In genomic region chr19:58557253-58558065, GRCh38 we compare ENCODE assay signal across 8 cellular contexts. TPM values are rescaled to one million over a fixed set of nuclear protein-coding genes. Genes with fewer than 3 reads are reported as not detected.
A peak's percentile ranks its signal among the peaks of the same experiment; 100 is the strongest.
DNase-seq lines count a peak whose midpoint lies in the region; ATAC-seq and TF ChIP-seq lines count a peak whose summit lies in the region.

No MANE protein-coding gene starts in this region.

- H3K79me2 ChIP-seq in KMS-11 (ENCODE audit: insufficient read depth, low read depth): peaks cover 29% of the 10 kb centered on the region

- no peaks in the 10 kb centered on the region for H4K20me1 ChIP-seq in KMS-11 (ENCODE audit: insufficient read depth)

- H3K4me1 ChIP-seq in A673 (ENCODE audit: insufficient read depth, low read length, poor library complexity, severe bottlenecking): peaks cover 20% of the 10 kb centered on the region
- H3K4me1 ChIP-seq in KMS-11 (ENCODE audit: low read depth, poor library complexity, severe bottlenecking): peaks cover 45% of the 10 kb centered on the region
- H3K4me1 ChIP-seq in muscle layer of colon (ENCODE audit: insufficient read depth, low read length): peaks cover 58% of the 10 kb centered on the region

- no peaks in the 10 kb centered on the region for H3K9me3 ChIP-seq in A673 (ENCODE audit: low read depth, low read length, poor library complexity, severe bottlenecking)
- H3K9me3 ChIP-seq in muscle layer of colon (ENCODE audit: low read length): no peaks in the 10 kb centered on the region

- H3K4me3 Mint-ChIP-seq in chondrocyte (ENCODE audit: unreplicated experiment): peak overlapping the region; percentile 96

- peaks cover 53% of the 10 kb centered on the region for H3K4me1 Mint-ChIP-seq in chondrocyte (ENCODE audit: low read depth)

- H3K27ac ChIP-seq in A673 (ENCODE audit: low read depth, low read length, poor library complexity, severe bottlenecking): peak overlapping the region; percentile 98
- H3K27ac ChIP-seq in KMS-11: peak overlapping the region; percentile 98
- peak overlapping the region; percentile 79 for H3K27ac ChIP-seq in muscle layer of colon (ENCODE audit: low read depth, low read length)

- no peak for ATAC-seq in GM19035 (IDR thresholded peaks at IDR 0.05; ENCODE audit: unreplicated experiment)

- peak overlapping the region; percentile 94 for H3K9ac ChIP-seq in KMS-11
- peak overlapping the region; percentile 99 for H3K9ac ChIP-seq in muscle layer of colon (ENCODE audit: low read length)

- H3K36me3 Mint-ChIP-seq in chondrocyte (ENCODE audit: low read depth): peaks cover 20% of the 10 kb centered on the region

- CTCF ChIA-PET in A673 (lab: Charles Lee): interaction anchor here (0.6 kb wide), 1 partner anchor 44 kb away, joined by 3 read pairs; no protein-coding TSS in a partner anchor

- H3K4me3 ChIP-seq in A673 (ENCODE audit: low read depth, low read length, poor library complexity, severe bottlenecking) (peak overlapping the region; percentile 73), KMS-11 (IDR thresholded peaks at IDR 0.05; ENCODE audit: insufficient read depth, low read depth, low read length) (no peak overlapping the region), muscle layer of colon (ENCODE audit: low read depth in 1 of 2, low read length in 2 of 2) (peak overlapping the region; percentile 62 to 98)

- H3K36me3 ChIP-seq in A673 (ENCODE audit: insufficient read depth, low read length, poor library complexity, severe bottlenecking) (peaks cover 23% of the 10 kb centered on the region), KMS-11 (ENCODE audit: insufficient read depth) (no peaks in the 10 kb centered on the region), muscle layer of colon (ENCODE audit: insufficient read depth, low read length) (peaks cover 23% of the 10 kb centered on the region)

- H3K27me3 ChIP-seq in A673 (replicated peaks; ENCODE audit: insufficient read depth, low read depth, low read length, poor library complexity): no peaks in the 10 kb centered on the region
- no peaks in the 10 kb centered on the region for H3K27me3 ChIP-seq in KMS-11 (ENCODE audit: insufficient read depth, low read depth)
- no peaks in the 10 kb centered on the region for H3K27me3 ChIP-seq in muscle layer of colon (ENCODE audit: control insufficient read depth in 1 of 2, insufficient read depth in 2 of 2, low read length in 2 of 2)

- BruUV-seq in A673 (replicated peaks; lab: Mats Ljungman, UMichigan): no TSS peak

- intact Hi-C loops in A673 (cut with micrococcal nuclease; ENCODE audit: unreplicated experiment): no loop called here

- H3K27ac Mint-ChIP-seq in chondrocyte (ENCODE audit: unreplicated experiment): peak overlapping the region; percentile 93

- H3K4me2 ChIP-seq in KMS-11: peak overlapping the region; percentile 42

- H3K27me3 Mint-ChIP-seq in chondrocyte (ENCODE audit: low read depth): no peaks in the 10 kb centered on the region

- TF ChIP-seq CTCF in A673 (conservative IDR thresholded peaks at IDR 0.05; ENCODE audit: low read depth, low read length) (no peak), KMS-11 (conservative IDR thresholded peaks at IDR 0.05; ENCODE audit: low read depth, low read length) (no peak), chondrocyte (IDR thresholded peaks at IDR 0.05) (no peak)

- POLR2A ChIA-PET in A673 (lab: Charles Lee; ENCODE audit: low non-redundant PET): no interaction called here

- DNase-seq in A673 (ENCODE audit: low spot score) (no peak), chondrocyte (ENCODE audit: low spot score) (peak; percentile 64), HuH-7 (ENCODE audit: low spot score) (no peak), HCEC 1CT (no peak)
- no peak for DNase-seq in stimulated activated naive CD4-positive, alpha-beta T cell (lab: John Stamatoyannopoulos, UW)

- H3K9me3 Mint-ChIP-seq in chondrocyte (ENCODE audit: low read depth): no peaks in the 10 kb centered on the region

- H2AFZ ChIP-seq in KMS-11 (ENCODE audit: low read depth): peak overlapping the region; percentile 1; the same call in 1 of the 2 replicates

RNA-seq across cellular contexts. Expression of gene UBE2M, which starts 1.0 kb away (rescaled TPM):
- total RNA-seq in A673 (2021) (182 and 185 TPM in 2 replicates), chondrocyte (70.3 to 80.7 TPM (median 76.3 TPM) in 3 replicates)

RNA-seq across cellular contexts. Expression of gene CHMP2A, which starts 2.6 kb away (rescaled TPM):
- total RNA-seq in A673 (2021) (57.6 and 69.8 TPM in 2 replicates), chondrocyte (85.1 to 99.4 TPM (median 85.9 TPM) in 3 replicates)

RNA-seq across cellular contexts. Expression of gene TRIM28, which starts 13.6 kb away (rescaled TPM):
- total RNA-seq in A673 (2021) (985 and 1,038 TPM in 2 replicates), chondrocyte (215 to 286 TPM (median 228 TPM) in 3 replicates)

RNA-seq across cellular contexts. Expression of gene MZF1, which starts 15.7 kb away (rescaled TPM):
- total RNA-seq in A673 (2021) (18.2 and 20.3 TPM in 2 replicates), chondrocyte (15.2 to 22.3 TPM (median 15.8 TPM) in 3 replicates)

RNA-seq across cellular contexts. Expression of gene ZBTB45, which starts 37.8 kb away (rescaled TPM):
- total RNA-seq in A673 (2021): 24.3 and 25.0 TPM in 2 replicates
- total RNA-seq in chondrocyte: 15.6 to 17.2 TPM (median 15.9 TPM) in 3 replicates
